In the genomic region with DNA sequence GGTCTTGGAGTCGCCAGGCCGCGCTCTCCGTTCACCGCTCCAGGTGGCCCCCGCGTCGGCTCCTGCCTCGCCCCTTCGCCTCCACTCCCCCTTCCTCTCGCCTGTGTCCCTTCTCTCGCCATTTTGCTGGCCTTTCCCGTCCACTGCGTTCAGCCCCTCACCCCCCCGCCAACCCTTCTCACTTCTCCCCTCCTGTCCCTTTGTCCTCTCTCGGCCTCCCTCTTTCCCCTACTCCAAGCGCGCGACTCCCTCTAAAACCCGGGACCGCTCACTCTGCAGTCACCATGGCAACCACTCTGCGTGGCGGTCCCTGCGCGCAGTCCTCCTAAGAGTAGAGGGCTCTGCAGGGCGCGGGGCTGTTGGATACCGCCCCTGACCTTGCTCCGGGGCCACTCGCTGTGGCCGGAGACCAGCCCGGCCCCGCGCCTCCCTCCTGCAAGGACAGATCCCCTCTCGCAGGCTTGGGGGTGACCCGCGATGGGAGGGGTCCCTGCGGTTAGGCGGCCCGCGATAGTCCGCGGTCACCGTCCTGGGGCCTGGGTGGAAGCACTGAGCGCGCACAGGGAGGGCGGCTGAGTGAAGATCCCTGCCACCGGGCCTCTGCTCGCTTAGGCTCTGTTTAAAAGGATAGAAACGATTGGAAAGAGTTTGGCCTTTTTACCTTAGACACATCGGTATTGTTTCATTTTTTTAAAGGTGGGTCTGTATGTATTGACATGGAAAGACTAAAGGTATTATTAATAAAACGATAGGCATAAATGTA, we compare ENCODE assay signal across 8 cellular contexts. TPM values are rescaled to one million over a fixed set of nuclear protein-coding genes. Genes with fewer than 3 reads are reported as not detected.
DNase-seq lines count a peak whose midpoint lies in the region; ATAC-seq and TF ChIP-seq lines count a peak whose summit lies in the region.

No MANE protein-coding gene starts in this region.

- TF ChIP-seq CTCF in endothelial cell (IDR thresholded peaks at IDR 0.05; ENCODE audit: unreplicated experiment) (no peak), thoracic aorta (IDR thresholded peaks at IDR 0.05) (no peak)

- H3K9ac ChIP-seq in mucosa of rectum (ENCODE audit: low read depth in 1 of 2, low read length in 2 of 2): peak overlapping the region; percentile 74 to 77

- peaks cover 7% of the 10 kb centered on the region for H3K4me1 Mint-ChIP-seq in activated CD4-positive, alpha-beta T cell treated with anti-CD3 and anti-CD28 coated beads, Interleukin-2, amount 10 ng/mL, durations not matched to agents 24 days and 14 days
- peaks cover 44% of the 10 kb centered on the region for H3K4me1 Mint-ChIP-seq in endothelial cell (ENCODE audit: unreplicated experiment)

- no peaks in the 10 kb centered on the region for H3K36me3 ChIP-seq in mucosa of rectum (ENCODE audit: control insufficient read depth in 2 of 2, insufficient read depth in 2 of 2, low read length in 2 of 2)
- no peaks in the 10 kb centered on the region for H3K36me3 ChIP-seq in thoracic aorta

- no peaks in the 10 kb centered on the region for H3K9me3 ChIP-seq in mucosa of rectum (ENCODE audit: control insufficient read depth in 2 of 2, low read length in 2 of 2)
- no peaks in the 10 kb centered on the region for H3K9me3 ChIP-seq in thoracic aorta

- no peaks in the 10 kb centered on the region for H3K36me3 Mint-ChIP-seq in activated CD4-positive, alpha-beta T cell treated with anti-CD3 and anti-CD28 coated beads, Interleukin-2, amount 10 ng/mL, durations not matched to agents 24 days and 14 days (ENCODE audit: low read depth)
- H3K36me3 Mint-ChIP-seq in endothelial cell (ENCODE audit: low read depth, unreplicated experiment): peaks cover 18% of the 10 kb centered on the region

- H3K4me1 ChIP-seq in mucosa of rectum (ENCODE audit: control insufficient read depth in 2 of 2, insufficient read depth in 2 of 2, low read length in 2 of 2): peaks cover 6 to 12% of the 10 kb centered on the region in 2 donors
- H3K4me1 ChIP-seq in thoracic aorta (ENCODE audit: control insufficient read depth in 1 of 2, low read depth in 2 of 2): peaks cover 0 to 16% of the 10 kb centered on the region in 2 donors

- peaks cover 56% of the 10 kb centered on the region for H3K27me3 Mint-ChIP-seq in activated CD4-positive, alpha-beta T cell treated with anti-CD3 and anti-CD28 coated beads, Interleukin-2, amount 10 ng/mL, durations not matched to agents 24 days and 14 days
- peaks cover 14% of the 10 kb centered on the region for H3K27me3 Mint-ChIP-seq in endothelial cell (ENCODE audit: unreplicated experiment)

- H3K4me3 Mint-ChIP-seq in activated CD4-positive, alpha-beta T cell treated with anti-CD3 and anti-CD28 coated beads, Interleukin-2, amount 10 ng/mL, durations not matched to agents 24 days and 14 days: peak overlapping the region; percentile 88
- peak overlapping the region; percentile 93 for H3K4me3 Mint-ChIP-seq in endothelial cell (ENCODE audit: unreplicated experiment)

- peak overlapping the region; percentile 90 for H3K27ac Mint-ChIP-seq in activated CD4-positive, alpha-beta T cell treated with anti-CD3 and anti-CD28 coated beads, Interleukin-2, amount 10 ng/mL, durations not matched to agents 24 days and 14 days
- peak overlapping the region; percentile 98 for H3K27ac Mint-ChIP-seq in endothelial cell (ENCODE audit: unreplicated experiment)

- no peaks in the 10 kb centered on the region for H3K9me3 Mint-ChIP-seq in activated CD4-positive, alpha-beta T cell treated with anti-CD3 and anti-CD28 coated beads, Interleukin-2, amount 10 ng/mL, durations not matched to agents 24 days and 14 days
- H3K9me3 Mint-ChIP-seq in endothelial cell (ENCODE audit: unreplicated experiment): no peaks in the 10 kb centered on the region

- ATAC-seq in thoracic aorta (ENCODE audit: insufficient number of reproducible peaks, low FRiP score, low read depth) (peak; percentile 30), GM19351 (IDR thresholded peaks at IDR 0.05; ENCODE audit: unreplicated experiment) (no peak), HG02798 (IDR thresholded peaks at IDR 0.05; ENCODE audit: poor library complexity, unreplicated experiment) (no peak)

- DNase-seq in EH (ENCODE audit: low read depth): peak; percentile 53
- DNase-seq in NCI-H1417 (lab: John Stamatoyannopoulos, UW): peak; percentile 64 to 95 (median 93)
- DNase-seq in activated CD4-positive, alpha-beta T cell treated with anti-CD3 and anti-CD28 coated beads, Interleukin-2, amount 10 ng/mL, durations not matched to agents 24 days and 14 days: peak; percentile 80
- DNase-seq in endothelial cell (ENCODE audit: low spot score): peak; percentile 51
- no peak for DNase-seq in thoracic aorta (ENCODE audit: low spot score)

- H3K27me3 ChIP-seq in mucosa of rectum (ENCODE audit: control insufficient read depth in 2 of 2, insufficient read depth in 2 of 2, low read length in 2 of 2) (no peaks in the 10 kb centered on the region), thoracic aorta (replicated peaks; ENCODE audit: insufficient read depth) (no peaks in the 10 kb centered on the region)

- peak overlapping the region in 1 of 2 donors; percentile 80 for H3K27ac ChIP-seq in mucosa of rectum (ENCODE audit: low read depth in 2 of 2, low read length in 2 of 2)
- peak overlapping the region; percentile 36 to 89 for H3K27ac ChIP-seq in thoracic aorta

- H3K4me3 ChIP-seq in mucosa of rectum (ENCODE audit: low read length in 2 of 2): peak overlapping the region; percentile 68 to 79
- H3K4me3 ChIP-seq in thoracic aorta: peak overlapping the region; percentile 96

- intact Hi-C loops in activated CD4-positive, alpha-beta T cell treated with anti-CD3 and anti-CD28 coated beads, Interleukin-2, amount 10 ng/mL, durations not matched to agents 24 days and 14 days (cut with micrococcal nuclease): loop anchor here (5.0 kb wide), 1 partner anchor 240 kb away; a partner anchor contains a TSS

RNA-seq across cellular contexts. Expression of a gene that starts 0.5 kb away (rescaled TPM):
- total RNA-seq in activated CD4-positive, alpha-beta T cell treated with anti-CD3 and anti-CD28 coated beads, Interleukin-2, amount 10 ng/mL, durations not matched to agents 24 days and 14 days: 0.37 and 0.54 TPM in 2 replicates
- total RNA-seq in endothelial cell (ENCODE audit: unreplicated experiment) (7.7 TPM), thoracic aorta (1 to 10 TPM; 4.4 to 6.5 TPM)

RNA-seq across cellular contexts. Expression of a gene that starts 1.2 kb away (rescaled TPM):
- total RNA-seq in activated CD4-positive, alpha-beta T cell treated with anti-CD3 and anti-CD28 coated beads, Interleukin-2, amount 10 ng/mL, durations not matched to agents 24 days and 14 days: 1.4 and 1.9 TPM in 2 replicates
- 126 TPM for total RNA-seq in endothelial cell (ENCODE audit: unreplicated experiment)
- 10 to 100 TPM; 45.9 to 52.1 TPM for total RNA-seq in thoracic aorta

Comparison
In these comparisons a context has a peak if more than half of its experiments do, and no peak if none do; other contexts are left out.
1. RNA of a gene that starts 1.2 kb away (total RNA-seq): 126 TPM in endothelial cell (single experiment) and 45.9 to 52.1 TPM in thoracic aorta; 1.4 to 1.9 TPM in activated CD4-positive, alpha-beta T cell treated with anti-CD3 and anti-CD28 coated beads, Interleukin-2, amount 10 ng/mL, durations not matched to agents 24 days and 14 days; every median in the first group is over 10 times any median in the second.